Comparison of ENCODE assay signal across 1 cellular context in genomic region chr2:215358891-215359575, GRCh38.
A peak's percentile ranks its signal among the peaks of the same experiment; 100 is the strongest.
TF ChIP-seq lines count a peak whose summit lies in the region.

No MANE protein-coding gene starts in this region.

TF ChIP-seq in HepG2, 621 proteins besides CTCF, POLR2A, EP300 and RAD21 (continued from another document):
- no peak; the same call in 1 of the 2 replicates for TF ChIP-seq NFAT5 (CRISPR knock-in tag; IDR thresholded peaks at IDR 0.05)
- no peak for TF ChIP-seq NR0B2 (CRISPR knock-in tag; IDR thresholded peaks at IDR 0.05)
- TF ChIP-seq ZNF883 (CRISPR knock-in tag; IDR thresholded peaks at IDR 0.05; ENCODE audit: not compliant biosample characterization): peak; percentile 61
- no peak for TF ChIP-seq ZNF639 (CRISPR knock-in tag; conservative IDR thresholded peaks at IDR 0.05)
- no peak for TF ChIP-seq ZNF264 (CRISPR knock-in tag; IDR thresholded peaks at IDR 0.05)
- TF ChIP-seq FUBP1 (CRISPR knock-in tag; IDR thresholded peaks at IDR 0.05; ENCODE audit: borderline replicate concordance): peak; percentile 90; the same call in 1 of the 2 replicates
- TF ChIP-seq MTF1 (CRISPR knock-in tag; IDR thresholded peaks at IDR 0.05): no peak
- 0 out of 2 replicates have a peak, but pooled peaks have one; percentile 38 for TF ChIP-seq ZNF33B (CRISPR knock-in tag; IDR thresholded peaks at IDR 0.05)
- 0 out of 2 replicates have a peak, but pooled peaks have one; percentile 15 for TF ChIP-seq ARNT2 (CRISPR knock-in tag; IDR thresholded peaks at IDR 0.05; ENCODE audit: low read depth)
- peak; percentile 98 for TF ChIP-seq PAF1 (CRISPR knock-in tag; IDR thresholded peaks at IDR 0.05)
- TF ChIP-seq CREB3 (CRISPR knock-in tag; IDR thresholded peaks at IDR 0.05): no peak
- TF ChIP-seq TCF7 (IDR thresholded peaks at IDR 0.05; ENCODE audit: low read depth): 0 out of 2 replicates have a peak, but pooled peaks have one; percentile 9
- no peak for TF ChIP-seq RXRA (CRISPR knock-in tag; IDR thresholded peaks at IDR 0.05)
- peak; percentile 86; the same call in 1 of the 2 replicates for TF ChIP-seq SNAPC2 (CRISPR knock-in tag; IDR thresholded peaks at IDR 0.05)
- TF ChIP-seq ZNF747 (CRISPR knock-in tag; IDR thresholded peaks at IDR 0.05; ENCODE audit: borderline replicate concordance): 0 out of 2 replicates have a peak, but pooled peaks have one; percentile 37
- TF ChIP-seq HOXA9 (CRISPR knock-in tag; IDR thresholded peaks at IDR 0.05; ENCODE audit: borderline replicate concordance): 0 out of 2 replicates have a peak, but pooled peaks have one; percentile 75
- TF ChIP-seq ZHX2 (IDR thresholded peaks at IDR 0.05; ENCODE audit: low read depth): no peak
- peak; percentile 38; the same call in 1 of the 2 replicates for TF ChIP-seq ZHX2 (CRISPR knock-in tag; IDR thresholded peaks at IDR 0.05; ENCODE audit: borderline replicate concordance)
- TF ChIP-seq ZNF574 (CRISPR knock-in tag; IDR thresholded peaks at IDR 0.05): no peak
- TF ChIP-seq NKX3-1 (CRISPR knock-in tag; IDR thresholded peaks at IDR 0.05): peak; percentile 68; the same call in 1 of the 2 replicates
- TF ChIP-seq RELA (CRISPR knock-in tag; IDR thresholded peaks at IDR 0.05): 0 out of 2 replicates have a peak, but pooled peaks have one; percentile 43
- no peak for TF ChIP-seq ZNF737 (CRISPR knock-in tag; IDR thresholded peaks at IDR 0.05; ENCODE audit: borderline replicate concordance)
